ENCODE assay signal across 16 cellular contexts in the genomic region with DNA sequence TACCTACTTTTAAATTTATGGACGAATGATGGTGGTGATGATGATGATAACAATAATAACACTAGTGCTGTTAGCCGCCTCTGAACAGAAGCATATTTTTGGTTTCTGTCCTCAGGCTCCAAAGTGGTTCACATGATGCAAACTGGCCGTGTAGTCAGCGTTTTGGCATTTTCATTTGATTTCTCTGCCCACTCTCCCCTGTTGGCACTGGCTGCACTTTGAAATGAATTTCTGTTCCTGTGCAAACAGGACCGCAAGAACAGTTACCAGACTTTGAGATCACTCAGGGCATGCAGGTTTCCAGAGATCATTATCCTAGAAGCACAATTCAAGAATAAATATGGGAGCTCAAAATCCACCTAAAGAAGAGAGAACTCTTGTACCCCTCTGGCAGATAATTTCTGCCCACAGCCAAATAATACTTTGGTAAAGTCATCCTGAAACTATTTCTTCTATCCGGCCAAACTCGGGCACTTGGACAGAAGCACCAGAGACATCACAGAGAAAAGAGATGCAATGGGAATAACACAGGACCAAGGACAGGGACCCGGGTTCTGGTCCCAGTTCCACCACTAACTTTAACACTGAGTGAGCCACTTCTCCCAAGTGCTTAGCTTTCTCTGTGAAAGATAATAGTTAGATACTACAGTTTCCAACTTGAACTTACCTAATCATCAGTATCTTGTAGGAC.
DNase-seq lines count a peak whose midpoint lies in the region; ATAC-seq and TF ChIP-seq lines count a peak whose summit lies in the region.
"Had no signal": no experiment of that assay in that cellular context is flagged by ENCODE, and none has a peak within 500 bp of the region (broad histone marks: within the 10 kb centered on the region; RNA-seq: fewer than 3 reads in every experiment).

No MANE protein-coding gene starts in this region.

- peak overlapping the region; percentile 56 for H3K4me2 ChIP-seq in GM23248 (ENCODE audit: unreplicated experiment)

- 0 out of 2 replicates have a peak, but pooled peaks cover 2% of the 10 kb centered on the region for H3K27me3 ChIP-seq in GM23248 (replicated peaks; ENCODE audit: insufficient read depth)
- H3K27me3 ChIP-seq in RWPE2 (ENCODE audit: insufficient read depth, poor library complexity, severe bottlenecking): no peaks in the 10 kb centered on the region
- H3K27me3 ChIP-seq in sigmoid colon: no peaks in the 10 kb centered on the region
- no peaks in the 10 kb centered on the region for H3K27me3 ChIP-seq in HAP-1 (ENCODE audit: low read depth)

- H3K36me3 ChIP-seq in GM23248 (ENCODE audit: low read depth): no peaks in the 10 kb centered on the region
- H3K36me3 ChIP-seq in RWPE2 (ENCODE audit: low read depth): no peaks in the 10 kb centered on the region
- H3K36me3 ChIP-seq in sigmoid colon: no peaks in the 10 kb centered on the region
- no peaks in the 10 kb centered on the region for H3K36me3 ChIP-seq in HAP-1 (replicated peaks)

- H3K9me3 ChIP-seq in GM23248 (ENCODE audit: low read depth) (no peaks in the 10 kb centered on the region), RWPE2 (ENCODE audit: severe bottlenecking) (no peaks in the 10 kb centered on the region), sigmoid colon (no peaks in the 10 kb centered on the region), HAP-1 (no peaks in the 10 kb centered on the region)

- ATAC-seq in RWPE2 (ENCODE audit: low read depth): peak; percentile 85
- ATAC-seq: naive thymus-derived CD4-positive, alpha-beta T cell had no signal

- H3K9me2 ChIP-seq in GM23248 (ENCODE audit: insufficient read depth): no peaks in the 10 kb centered on the region

- peaks cover 25% of the 10 kb centered on the region for H3K4me1 ChIP-seq in GM23248 (ENCODE audit: insufficient read depth)
- H3K4me1 ChIP-seq in RWPE2 (ENCODE audit: insufficient read depth, poor library complexity, severe bottlenecking): peaks cover 27% of the 10 kb centered on the region
- H3K4me1 ChIP-seq in sigmoid colon: peaks cover 0 to 19% (median 2%) of the 10 kb centered on the region in 4 donors
- no peaks in the 10 kb centered on the region for H3K4me1 ChIP-seq in HAP-1

- H4K20me1 ChIP-seq in GM23248 (ENCODE audit: insufficient read depth): no peaks in the 10 kb centered on the region

- peak in 1 of 4 donors; percentile 46 for TF ChIP-seq EP300 in sigmoid colon (IDR thresholded peaks at IDR 0.05)

- no peak overlapping the region for H3K9ac ChIP-seq in GM23248

- peak overlapping the region; percentile 17; the same call in 1 of the 2 replicates for H3K4me3 ChIP-seq in GM23248
- H3K4me3 ChIP-seq in RWPE2 (ENCODE audit: severe bottlenecking): no peak overlapping the region
- H3K4me3 ChIP-seq in epithelial cell of esophagus (ENCODE audit: low read length): no peak overlapping the region
- H3K4me3 ChIP-seq in sigmoid colon: no peak overlapping the region
- H3K4me3 ChIP-seq in HAP-1: no peak overlapping the region

- intact Hi-C loops in sigmoid colon (cut with DNase I): loop anchor here (5.0 kb wide), 1 partner anchor 204 kb away; no protein-coding TSS in a partner anchor

- H3K27ac ChIP-seq in GM23248 (peak overlapping the region; percentile 16; the same call in 1 of the 2 replicates), RWPE2 (ENCODE audit: poor library complexity, severe bottlenecking) (peak overlapping the region; percentile 40), sigmoid colon (peak overlapping the region; percentile 20 to 73 (median 59))
- H3K27ac ChIP-seq: C4-2B, VCaP had no signal

- no peaks in the 10 kb centered on the region for H3K79me2 ChIP-seq in GM23248 (ENCODE audit: insufficient read depth)

- DNase-seq in GM23248 (peak; percentile 84), RWPE2 (ENCODE audit: low spot score) (no peak), epithelial cell of esophagus (ENCODE audit: low read depth) (peak; percentile 81), sigmoid colon (peak; percentile 72), OCI-M2 (lab: John Stamatoyannopoulos, UW; ENCODE audit: unreplicated experiment) (no peak), NCI-H2029 (lab: John Stamatoyannopoulos, UW) (no peak), HAP-1 (ENCODE audit: low spot score in 2 of 2) (no peak)
- no peak for DNase-seq in activated CD4-positive, alpha-beta T cell treated with anti-CD3 and anti-CD28 coated beads for 4 hours
- DNase-seq: activated naive CD4-positive, alpha-beta T cell treated with anti-CD3 and anti-CD28 coated beads, Interleukin-2, amount 50 U/mL, for 16 hours; naive thymus-derived CD4-positive, alpha-beta T cell; NCI-H187 treated with DMSO at 0.1 percent for 48 hours; NCI-H524 treated with DMSO at 0.1 percent for 48 hours; SHP77; stimulated activated CD4-positive, alpha-beta T cell treated with anti-CD3 and anti-CD28 coated beads, Interleukin-2, amount 100 ng/mL, for 24 hours had no signal

- in situ Hi-C loops in GM23248 (cut with MboI) (no loop called here), HAP-1 (cut with MboI; ENCODE audit: low sequenced_read_pairs) (no loop called here)

- no peak for TF ChIP-seq CTCF in RWPE2 (IDR thresholded peaks at IDR 0.05; ENCODE audit: poor library complexity, severe bottlenecking)
- no peak for TF ChIP-seq CTCF in epithelial cell of esophagus (IDR thresholded peaks at IDR 0.05; ENCODE audit: insufficient read depth, low read depth, low read length, missing control alignments)
- no peak for TF ChIP-seq CTCF in sigmoid colon (IDR thresholded peaks at IDR 0.05)

- H2AFZ ChIP-seq in GM23248: no peak overlapping the region

- H3F3A ChIP-seq in GM23248 (ENCODE audit: insufficient read depth): peaks cover 20% of the 10 kb centered on the region

- 7 to 9% methylated on average over 8 of the region's 8 CpGs for WGBS in GM23248 (ENCODE audit: low coverage in 1 of 2, low lambda C conversion rate in 2 of 2, missing lambda C conversion rate in 2 of 2), 2 experiments
- 82 to 88% methylated on average over 8 of the region's 8 CpGs for WGBS in sigmoid colon, 2 donors

- no peak for TF ChIP-seq POLR2A in sigmoid colon (IDR thresholded peaks at IDR 0.05)

Comparison
In these comparisons a context has a peak if more than half of its experiments do, and no peak if none do; other contexts are left out.
1. DNase-seq: peak in GM23248 (single experiment), epithelial cell of esophagus (single experiment) and sigmoid colon (single experiment); none in RWPE2 (single experiment), activated CD4-positive, alpha-beta T cell treated with anti-CD3 and anti-CD28 coated beads for 4 hours (0 of 2), OCI-M2 (single experiment), NCI-H2029 (single experiment) and HAP-1 (0 of 2).
2. Peak in every context shown above with its lines, with median percentiles within 50 percentile points of each other: H3K27ac ChIP-seq.